20 cellular contexts compared by ENCODE assay signal in the genomic region with DNA sequence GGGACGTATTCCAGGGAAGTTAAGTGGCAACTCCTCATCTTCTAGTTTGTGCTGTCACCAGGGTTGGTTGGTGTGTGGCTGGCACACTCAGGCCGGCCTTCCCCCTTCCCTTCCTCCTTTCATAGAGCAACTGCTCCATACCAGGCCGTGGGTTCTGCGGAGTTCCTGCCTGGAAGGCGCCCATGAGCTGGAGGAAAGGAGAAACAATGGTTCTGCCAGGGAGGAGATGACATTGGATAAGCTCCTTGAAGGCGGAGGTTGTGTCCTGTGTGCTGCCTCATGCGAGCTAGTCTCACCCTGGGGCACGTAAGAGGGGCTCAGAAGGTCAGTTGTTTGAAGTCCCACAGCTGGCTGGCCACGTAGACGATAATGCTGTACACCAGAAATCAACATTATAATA. TPM values are rescaled to one million over a fixed set of nuclear protein-coding genes. Genes with fewer than 3 reads are reported as not detected.
"Had no signal": no experiment of that assay in that cellular context is flagged by ENCODE, and none has a peak within 500 bp of the region (broad histone marks: within the 10 kb centered on the region; RNA-seq: fewer than 3 reads in every experiment).

No MANE protein-coding gene starts in this region.

- H3K27me3 ChIP-seq: body of pancreas, colonic mucosa, esophagus muscularis mucosa had no signal

- ATAC-seq: activated CD4-positive, alpha-beta T cell treated with anti-CD3 and anti-CD28 coated beads for 36 hours; activated naive CD4-positive, alpha-beta T cell treated with anti-CD3 and anti-CD28 coated beads, Interleukin-2, amount 50 U/mL, for 72 hours; body of pancreas; mucosa of descending colon; naive thymus-derived CD4-positive, alpha-beta T cell had no signal

- H3K27ac ChIP-seq: body of pancreas, colonic mucosa, neutrophil had no signal

- H3K4me1 Mint-ChIP-seq: activated CD4-positive, alpha-beta T cell treated with anti-CD3 and anti-CD28 coated beads for 36 hours; immature natural killer cell; naive thymus-derived CD4-positive, alpha-beta T cell had no signal

- DNase-seq: activated CD4-positive, alpha-beta memory T cell treated with anti-CD3 and anti-CD28 coated beads for 36 hours; activated CD4-positive, alpha-beta T cell treated with anti-CD3 and anti-CD28 coated beads for 36 hours; activated effector memory CD4-positive, alpha-beta T cell treated with anti-CD3 and anti-CD28 coated beads, Interleukin-2, amount 50 U/mL, for 16 hours; activated T-cell treated with anti-CD3 and anti-CD28 coated beads, Interleukin-2, amount 50 U/mL, for 48 hours; body of pancreas; central memory CD4-positive, alpha-beta T cell; colonic mucosa; immature natural killer cell; mucosa of descending colon; naive thymus-derived CD4-positive, alpha-beta T cell; posterior cingulate gyrus; stimulated activated CD4-positive, alpha-beta T cell treated with anti-CD3 and anti-CD28 coated beads, Interleukin-15, amount 100 ng/mL, for 24 hours; stimulated activated CD4-positive, alpha-beta T cell treated with anti-CD3 and anti-CD28 coated beads, Interleukin-4, amount 100 ng/mL, for 24 hours; stimulated activated naive CD4-positive, alpha-beta T cell had no signal

- H3K27ac Mint-ChIP-seq: activated CD4-positive, alpha-beta memory T cell treated with anti-CD3 and anti-CD28 coated beads for 36 hours; activated CD4-positive, alpha-beta T cell treated with anti-CD3 and anti-CD28 coated beads for 36 hours; activated naive CD4-positive, alpha-beta T cell treated with anti-CD3 and anti-CD28 coated beads, Interleukin-2, amount 50 U/mL, for 72 hours; immature natural killer cell; naive thymus-derived CD4-positive, alpha-beta T cell; T-helper 1 cell treated with Interleukin-12 subunit alpha and Interleukin-12 subunit beta and Interleukin-4 antibody, amounts not matched to agents 30 μg/mL and 1 μg/mL, for 36 hours; type B pancreatic cell had no signal

- H3K4me3 ChIP-seq: body of pancreas, colonic mucosa, esophagus muscularis mucosa, mucosa of descending colon, skin epidermis had no signal

- H3K9me3 ChIP-seq: body of pancreas, colonic mucosa, esophagus muscularis mucosa, mucosa of descending colon, neutrophil had no signal

- H3K36me3 ChIP-seq: colonic mucosa, esophagus muscularis mucosa, neutrophil had no signal

- H3K27me3 Mint-ChIP-seq: type B pancreatic cell had no signal

- H3K36me3 Mint-ChIP-seq: activated CD4-positive, alpha-beta memory T cell treated with anti-CD3 and anti-CD28 coated beads for 36 hours; activated naive CD4-positive, alpha-beta T cell treated with anti-CD3 and anti-CD28 coated beads, Interleukin-2, amount 50 U/mL, for 72 hours; immature natural killer cell had no signal

- H3K4me3 Mint-ChIP-seq: activated CD4-positive, alpha-beta memory T cell treated with anti-CD3 and anti-CD28 coated beads for 36 hours; activated CD4-positive, alpha-beta T cell treated with anti-CD3 and anti-CD28 coated beads for 36 hours; immature natural killer cell; naive thymus-derived CD4-positive, alpha-beta T cell; T-helper 1 cell treated with Interleukin-12 subunit alpha and Interleukin-12 subunit beta and Interleukin-4 antibody, amounts not matched to agents 30 μg/mL and 1 μg/mL, for 36 hours; type B pancreatic cell had no signal

- H3K9me3 Mint-ChIP-seq: activated CD4-positive, alpha-beta memory T cell treated with anti-CD3 and anti-CD28 coated beads for 36 hours; activated naive CD4-positive, alpha-beta T cell treated with anti-CD3 and anti-CD28 coated beads, Interleukin-2, amount 50 U/mL, for 72 hours; immature natural killer cell; T-helper 1 cell treated with Interleukin-12 subunit alpha and Interleukin-12 subunit beta and Interleukin-4 antibody, amounts not matched to agents 30 μg/mL and 1 μg/mL, for 36 hours had no signal

RNA-seq across cellular contexts. Expression of a gene that starts 19.2 kb away (rescaled TPM):
- polyA plus RNA-seq: naive thymus-derived CD4-positive, alpha-beta T cell had no signal
